8 cellular contexts compared by ENCODE assay signal in genomic region chr6:11042750-11043551, GRCh38. TPM values are rescaled to one million over a fixed set of nuclear protein-coding genes. Genes with fewer than 3 reads are reported as not detected.
DNase-seq lines count a peak whose midpoint lies in the region; ATAC-seq and TF ChIP-seq lines count a peak whose summit lies in the region.

No MANE protein-coding gene starts in this region.

- peaks cover 7% of the 10 kb centered on the region for H3K4me1 Mint-ChIP-seq in activated T-helper 2 cell treated with anti-CD3 and anti-CD28 coated beads, Interferon-gamma antibody, Interleukin-2, Interleukin-4, amounts not matched to agents 10 μg/mL and 5 μg/mL and 100 μg/mL, durations not matched to agents 14 hours and 24 hours and 36 hours (ENCODE audit: low read depth)

- no peaks in the 10 kb centered on the region for H3K9me3 Mint-ChIP-seq in activated T-helper 2 cell treated with anti-CD3 and anti-CD28 coated beads, Interferon-gamma antibody, Interleukin-2, Interleukin-4, amounts not matched to agents 10 μg/mL and 5 μg/mL and 100 μg/mL, durations not matched to agents 14 hours and 24 hours and 36 hours

- H3K27ac Mint-ChIP-seq in activated T-helper 2 cell treated with anti-CD3 and anti-CD28 coated beads, Interferon-gamma antibody, Interleukin-2, Interleukin-4, amounts not matched to agents 10 μg/mL and 5 μg/mL and 100 μg/mL, durations not matched to agents 14 hours and 24 hours and 36 hours, result no peak overlapping the region

- H3K9ac ChIP-seq in HUES48 (ENCODE audit: low read depth, low read length), result no peak overlapping the region
- no peak overlapping the region for H3K9ac ChIP-seq in iPS-20b (ENCODE audit: low read depth, low read length)

- peak overlapping the region; percentile 65 for H3K4me3 ChIP-seq in HUES48 (ENCODE audit: low read depth, low read length)
- H3K4me3 ChIP-seq in iPS-20b (ENCODE audit: low read length), result peak overlapping the region; percentile 67
- peak overlapping the region; percentile 41 to 60 for H3K4me3 ChIP-seq in vagina

- ATAC-seq in HG03565 (IDR thresholded peaks at IDR 0.05; ENCODE audit: unreplicated experiment), result no peak

- intact Hi-C loops in activated T-helper 2 cell treated with anti-CD3 and anti-CD28 coated beads, Interferon-gamma antibody, Interleukin-2, Interleukin-4, amounts not matched to agents 10 μg/mL and 5 μg/mL and 100 μg/mL, durations not matched to agents 14 hours and 24 hours and 36 hours (cut with micrococcal nuclease), result loop anchor here (10.0 kb wide), 1 partner anchor 618 kb away; no protein-coding TSS in a partner anchor
- intact Hi-C loops in vagina (cut with DNase I), result no loop called here

- peaks cover 60% of the 10 kb centered on the region for H3K27me3 ChIP-seq in HUES48 (ENCODE audit: control insufficient read depth, insufficient read depth, low read length)
- peaks cover 67% of the 10 kb centered on the region for H3K27me3 ChIP-seq in iPS-20b (ENCODE audit: insufficient read depth, low read length)
- no peaks in the 10 kb centered on the region for H3K27me3 ChIP-seq in vagina

- H3K36me3 ChIP-seq in HUES48 (ENCODE audit: control insufficient read depth, insufficient read depth, low read length), result no peaks in the 10 kb centered on the region
- H3K36me3 ChIP-seq in iPS-20b (ENCODE audit: insufficient read depth, low read depth, low read length), result no peaks in the 10 kb centered on the region
- no peaks in the 10 kb centered on the region for H3K36me3 ChIP-seq in vagina

- no peaks in the 10 kb centered on the region for H3K36me3 Mint-ChIP-seq in activated T-helper 2 cell treated with anti-CD3 and anti-CD28 coated beads, Interferon-gamma antibody, Interleukin-2, Interleukin-4, amounts not matched to agents 10 μg/mL and 5 μg/mL and 100 μg/mL, durations not matched to agents 14 hours and 24 hours and 36 hours (ENCODE audit: low read depth)

- H3K4me1 ChIP-seq in HUES48 (ENCODE audit: control insufficient read depth, insufficient read depth, low read length) (peaks cover 11% of the 10 kb centered on the region; the same call in 1 of the 2 replicates), iPS-20b (ENCODE audit: insufficient read depth, low read length) (no peaks in the 10 kb centered on the region), vagina (peaks cover 6% of the 10 kb centered on the region)

- no peak for TF ChIP-seq CTCF in vagina (IDR thresholded peaks at IDR 0.05)

- TF ChIP-seq POLR2A in vagina (IDR thresholded peaks at IDR 0.05), result no peak

- no peaks in the 10 kb centered on the region for H3K9me3 ChIP-seq in HUES48 (ENCODE audit: control insufficient read depth, insufficient read depth, low read length)
- no peaks in the 10 kb centered on the region for H3K9me3 ChIP-seq in iPS-20b (ENCODE audit: insufficient read depth, low read depth, low read length)
- H3K9me3 ChIP-seq in vagina, result no peaks in the 10 kb centered on the region

- H3K4me3 Mint-ChIP-seq in activated T-helper 2 cell treated with anti-CD3 and anti-CD28 coated beads, Interferon-gamma antibody, Interleukin-2, Interleukin-4, amounts not matched to agents 10 μg/mL and 5 μg/mL and 100 μg/mL, durations not matched to agents 14 hours and 24 hours and 36 hours (ENCODE audit: low read depth), result peak overlapping the region; percentile 64

- no peak overlapping the region for H3K27ac ChIP-seq in HUES48 (ENCODE audit: low read depth, low read length)
- no peak overlapping the region for H3K27ac ChIP-seq in iPS-20b (ENCODE audit: low read length)
- no peak overlapping the region for H3K27ac ChIP-seq in vagina

- peak; percentile 41 for DNase-seq in COLO668 (lab: John Stamatoyannopoulos, UW; ENCODE audit: unreplicated experiment)
- no peak for DNase-seq in activated T-helper 2 cell treated with anti-CD3 and anti-CD28 coated beads, Interferon-gamma antibody, Interleukin-2, Interleukin-4, amounts not matched to agents 10 μg/mL and 5 μg/mL and 100 μg/mL, durations not matched to agents 14 hours and 24 hours and 36 hours (ENCODE audit: low spot score)
- DNase-seq in vagina (ENCODE audit: extremely low spot score in 2 of 2), result no peak
- DNase-seq in SW 1271 (lab: John Stamatoyannopoulos, UW), result no peak
- no peak for DNase-seq in hippocampal formation (lab: John Stamatoyannopoulos, UW)

- peaks cover 67% of the 10 kb centered on the region for H3K27me3 Mint-ChIP-seq in activated T-helper 2 cell treated with anti-CD3 and anti-CD28 coated beads, Interferon-gamma antibody, Interleukin-2, Interleukin-4, amounts not matched to agents 10 μg/mL and 5 μg/mL and 100 μg/mL, durations not matched to agents 14 hours and 24 hours and 36 hours (ENCODE audit: low read depth)

RNA-seq across cellular contexts. Expression of gene ELOVL2, which starts 1.2 kb away (rescaled TPM):
- not detected in 2 replicates for total RNA-seq in activated T-helper 2 cell treated with anti-CD3 and anti-CD28 coated beads, Interferon-gamma antibody, Interleukin-2, Interleukin-4, amounts not matched to agents 10 μg/mL and 5 μg/mL and 100 μg/mL, durations not matched to agents 14 hours and 24 hours and 36 hours
- total RNA-seq in vagina, result 0.25 TPM

RNA-seq across cellular contexts. Expression of gene SMIM13, which starts 50.7 kb away (rescaled TPM):
- total RNA-seq in activated T-helper 2 cell treated with anti-CD3 and anti-CD28 coated beads, Interferon-gamma antibody, Interleukin-2, Interleukin-4, amounts not matched to agents 10 μg/mL and 5 μg/mL and 100 μg/mL, durations not matched to agents 14 hours and 24 hours and 36 hours, result 12.2 and 12.3 TPM in 2 replicates
- 8.1 TPM for total RNA-seq in vagina
